In the genomic region with DNA sequence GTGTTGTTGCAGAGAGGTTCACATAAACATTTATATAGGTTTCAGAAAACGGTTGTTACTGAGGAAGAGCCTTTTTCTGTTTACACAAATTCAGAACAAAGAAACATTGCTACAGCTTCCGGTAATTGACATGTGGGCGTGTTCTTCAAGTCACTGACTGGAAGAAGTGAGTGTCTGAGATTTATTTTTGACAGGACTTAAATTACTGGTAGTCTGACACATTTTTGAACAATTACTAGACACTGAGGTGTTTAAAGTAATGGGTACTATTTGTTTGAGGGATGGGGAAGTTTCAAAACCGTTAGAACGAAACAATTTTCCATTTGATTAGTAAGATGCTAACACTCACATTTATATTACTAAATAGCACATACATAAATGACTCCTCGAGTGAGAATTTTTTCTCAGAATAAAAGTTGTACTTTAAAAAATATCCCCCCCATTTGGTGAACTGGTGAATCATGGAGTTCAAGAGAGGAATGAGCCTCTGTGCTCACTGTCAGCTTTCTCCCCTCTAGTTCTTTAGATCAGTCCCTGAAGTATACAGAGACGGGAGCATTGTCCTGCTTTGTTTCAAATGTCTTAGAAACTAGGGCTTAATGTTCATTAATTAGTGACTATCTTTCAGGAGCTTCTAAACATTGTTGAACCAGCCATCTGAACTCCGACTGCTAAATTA, we compare ENCODE assay signal across 14 cellular contexts.
A peak's percentile ranks its signal among the peaks of the same experiment; 100 is the strongest.
DNase-seq lines count a peak whose midpoint lies in the region; ATAC-seq and TF ChIP-seq lines count a peak whose summit lies in the region.
"Had no signal": no experiment of that assay in that cellular context is flagged by ENCODE, and none has a peak within 500 bp of the region (broad histone marks: within the 10 kb centered on the region; RNA-seq: fewer than 3 reads in every experiment).

No MANE protein-coding gene starts in this region.

- H3K4me3 Mint-ChIP-seq in activated CD4-positive, alpha-beta T cell treated with anti-CD3 and anti-CD28 coated beads for 36 hours: peak overlapping the region; percentile 24

- H3K36me3 ChIP-seq in esophagus squamous epithelium: no peaks in the 10 kb centered on the region
- H3K36me3 ChIP-seq: left ventricle myocardium inferior, right atrium auricular region had no signal

- peak; percentile 64 for DNase-seq in activated CD4-positive, alpha-beta T cell treated with anti-CD3 and anti-CD28 coated beads for 36 hours
- no peak for DNase-seq in activated CD4-positive, alpha-beta T cell treated with anti-CD3 and anti-CD28 coated beads for 1 hour
- DNase-seq in activated CD4-positive, alpha-beta T cell treated with anti-CD3 and anti-CD28 coated beads for 48 hours: peak; percentile 54
- peak; percentile 12 for DNase-seq in iris pigment epithelial cell (ENCODE audit: low read depth)
- DNase-seq in stimulated activated CD4-positive, alpha-beta T cell treated with anti-CD3 and anti-CD28 coated beads, TNF-alpha, amount 100 ng/mL, for 24 hours (ENCODE audit: low read depth in 3 of 3): peak in 2 of 3 experiments; percentile 17 to 37
- no peak for DNase-seq in esophagus squamous epithelium (lab: John Stamatoyannopoulos, UW)
- DNase-seq: ACHN, caudate nucleus, left ventricle myocardium inferior, NCI-H1105 treated with DMSO at 0.1 percent for 48 hours had no signal

- POLR2A ChIA-PET in activated CD4-positive, alpha-beta T cell treated with anti-CD3 and anti-CD28 coated beads for 36 hours (lab: Charles Lee): interaction anchor here (0.5 to 1.8 kb wide), 5 partner anchors 69 to 97 kb away, joined by 3 to 11 read pairs (median 5); no protein-coding TSS in a partner anchor

- peak overlapping the region; percentile 93 for H3K27ac Mint-ChIP-seq in activated CD4-positive, alpha-beta T cell treated with anti-CD3 and anti-CD28 coated beads for 36 hours

- peak; percentile 77 for ATAC-seq in activated CD4-positive, alpha-beta T cell treated with anti-CD3 and anti-CD28 coated beads for 36 hours
- ATAC-seq in HG03159 (IDR thresholded peaks at IDR 0.05; ENCODE audit: unreplicated experiment): no peak
- ATAC-seq in HG02571 (IDR thresholded peaks at IDR 0.05; ENCODE audit: unreplicated experiment): no peak
- ATAC-seq: Panc1 had no signal

- H3K9me3 Mint-ChIP-seq in activated CD4-positive, alpha-beta T cell treated with anti-CD3 and anti-CD28 coated beads for 36 hours (ENCODE audit: low read depth): peaks cover 5% of the 10 kb centered on the region

- H3K4me1 Mint-ChIP-seq in activated CD4-positive, alpha-beta T cell treated with anti-CD3 and anti-CD28 coated beads for 36 hours: peaks cover 54% of the 10 kb centered on the region

- TF ChIP-seq CTCF in esophagus squamous epithelium (IDR thresholded peaks at IDR 0.05): no peak

- 24 to 29% methylated on average over 8 of the region's 8 CpGs for WGBS in esophagus squamous epithelium, 2 donors

- peaks cover 0 to 5% (median 0%) of the 10 kb centered on the region in 3 donors for H3K9me3 ChIP-seq in esophagus squamous epithelium

- peak overlapping the region in 2 of 4 donors; percentile 1 to 33 for H3K27ac ChIP-seq in esophagus squamous epithelium
- H3K27ac ChIP-seq: left ventricle myocardium inferior, right atrium auricular region had no signal

- CTCF ChIA-PET in activated CD4-positive, alpha-beta T cell treated with anti-CD3 and anti-CD28 coated beads for 36 hours (lab: Charles Lee): interaction anchor here (0.6 to 2.5 kb wide), 5 partner anchors 39 to 759 kb away, joined by 3 to 6 read pairs (median 4); no protein-coding TSS in a partner anchor

- H3K36me3 Mint-ChIP-seq in activated CD4-positive, alpha-beta T cell treated with anti-CD3 and anti-CD28 coated beads for 36 hours (ENCODE audit: low read depth): peaks cover 33% of the 10 kb centered on the region

- peaks cover 3% of the 10 kb centered on the region for H3K27me3 Mint-ChIP-seq in activated CD4-positive, alpha-beta T cell treated with anti-CD3 and anti-CD28 coated beads for 36 hours

- TF ChIP-seq POLR2A in esophagus squamous epithelium (IDR thresholded peaks at IDR 0.05): no peak

- intact Hi-C loops in activated CD4-positive, alpha-beta T cell treated with anti-CD3 and anti-CD28 coated beads for 36 hours (cut with DNase I, micrococcal nuclease): loop anchor here (1.0 to 10.0 kb wide), 10 partner anchors 49 to 824 kb away; no protein-coding TSS in a partner anchor
- intact Hi-C loops in esophagus squamous epithelium (cut with DNase I): no loop called here

- H3K27me3 ChIP-seq in esophagus squamous epithelium: no peaks in the 10 kb centered on the region
- H3K27me3 ChIP-seq: right atrium auricular region had no signal

- peaks cover 0 to 29% (median 4%) of the 10 kb centered on the region in 3 donors for H3K4me1 ChIP-seq in esophagus squamous epithelium
- H3K4me1 ChIP-seq: right atrium auricular region had no signal

- no peak overlapping the region for H3K4me3 ChIP-seq in esophagus squamous epithelium
- H3K4me3 ChIP-seq: left ventricle myocardium inferior, right atrium auricular region had no signal

Comparison
In these comparisons a context has a peak if more than half of its experiments do, and no peak if none do; other contexts are left out.
1. DNase-seq: peak in activated CD4-positive, alpha-beta T cell treated with anti-CD3 and anti-CD28 coated beads for 36 hours (single experiment), activated CD4-positive, alpha-beta T cell treated with anti-CD3 and anti-CD28 coated beads for 48 hours (single experiment), iris pigment epithelial cell (single experiment) and stimulated activated CD4-positive, alpha-beta T cell treated with anti-CD3 and anti-CD28 coated beads, TNF-alpha, amount 100 ng/mL, for 24 hours (2 of 3); none in activated CD4-positive, alpha-beta T cell treated with anti-CD3 and anti-CD28 coated beads for 1 hour (single experiment) and esophagus squamous epithelium (single experiment).